8 cellular contexts compared by ENCODE assay signal in genomic region chrX:149962859-149963757, GRCh38. TPM values are rescaled to one million over a fixed set of nuclear protein-coding genes. Genes with fewer than 3 reads are reported as not detected.
DNase-seq lines count a peak whose midpoint lies in the region; ATAC-seq and TF ChIP-seq lines count a peak whose summit lies in the region.

No MANE protein-coding gene starts in this region.

- H3K27ac ChIP-seq in VCaP: no peak overlapping the region
- H3K27ac ChIP-seq in esophagus squamous epithelium: no peak overlapping the region

- H3K36me3 ChIP-seq in esophagus squamous epithelium: peaks cover 0 to 17% (median 0%) of the 10 kb centered on the region in 3 donors

- peak; percentile 55 for ATAC-seq in GM21447 (IDR thresholded peaks at IDR 0.05; ENCODE audit: unreplicated experiment)
- no peak for ATAC-seq in HG03439 (IDR thresholded peaks at IDR 0.05; ENCODE audit: unreplicated experiment)

- 28 to 37% methylated on average over 6 to 9 of the region's 9 CpGs for WGBS in esophagus squamous epithelium, 2 donors

- H3K4me1 Mint-ChIP-seq in nephron progenitor cell: peaks cover 6% of the 10 kb centered on the region

- no peaks in the 10 kb centered on the region for H3K27me3 Mint-ChIP-seq in nephron progenitor cell (ENCODE audit: low read depth, poor library complexity)

- peaks cover 26% of the 10 kb centered on the region for H3K9me3 Mint-ChIP-seq in nephron progenitor cell

- H3K9me3 ChIP-seq in esophagus squamous epithelium: no peaks in the 10 kb centered on the region

- H3K4me3 Mint-ChIP-seq in nephron progenitor cell: no peak overlapping the region

- intact Hi-C loops in esophagus squamous epithelium (cut with DNase I): no loop called here

- no peaks in the 10 kb centered on the region for H3K27me3 ChIP-seq in esophagus squamous epithelium

- peaks cover 29% of the 10 kb centered on the region for H3K36me3 Mint-ChIP-seq in nephron progenitor cell (ENCODE audit: low read depth)

- peak; percentile 53 for DNase-seq in NCI-H748 (lab: John Stamatoyannopoulos, UW; ENCODE audit: unreplicated experiment)
- DNase-seq in NCI-H748 treated with DMSO at 0.1 percent for 48 hours (lab: John Stamatoyannopoulos, UW): no peak
- DNase-seq in NCI-H1105 (lab: John Stamatoyannopoulos, UW): peak; percentile 54
- DNase-seq in esophagus squamous epithelium (lab: John Stamatoyannopoulos, UW): no peak
- peak; percentile 33 for DNase-seq in nephron progenitor cell

- no peak for TF ChIP-seq POLR2A in esophagus squamous epithelium (IDR thresholded peaks at IDR 0.05)

- no peak overlapping the region for H3K4me3 ChIP-seq in esophagus squamous epithelium

- peak; percentile 78 for TF ChIP-seq CTCF in VCaP (conservative IDR thresholded peaks at IDR 0.05)
- TF ChIP-seq CTCF in esophagus squamous epithelium (IDR thresholded peaks at IDR 0.05): peak in 5 of 6 experiments; percentile 49 to 71 (median 57)
- TF ChIP-seq CTCF in nephron progenitor cell (IDR thresholded peaks at IDR 0.05): peak; percentile 49

- H3K27ac Mint-ChIP-seq in nephron progenitor cell: no peak overlapping the region

- no peaks in the 10 kb centered on the region for H3K4me1 ChIP-seq in esophagus squamous epithelium

RNA-seq across cellular contexts. Expression of gene EOLA2, which starts 24.8 kb away (rescaled TPM):
- total RNA-seq in esophagus squamous epithelium: 10 to 100 TPM; 12.7 to 23.3 (median 19.0) TPM

RNA-seq across cellular contexts. Expression of gene HSFX4, which starts 33.7 kb away (rescaled TPM):
- total RNA-seq in esophagus squamous epithelium: not detected

Comparison
In these comparisons a context has a peak if more than half of its experiments do, and no peak if none do; other contexts are left out.
1. DNase-seq: peak in NCI-H748 (single experiment), NCI-H1105 (single experiment) and nephron progenitor cell (single experiment); none in NCI-H748 treated with DMSO at 0.1 percent for 48 hours (single experiment) and esophagus squamous epithelium (single experiment).
2. Peak in every context shown above with its lines, with median percentiles within 50 percentile points of each other: CTCF ChIP-seq.